Comparison of ENCODE assay signal across 8 cellular contexts in the genomic region with DNA sequence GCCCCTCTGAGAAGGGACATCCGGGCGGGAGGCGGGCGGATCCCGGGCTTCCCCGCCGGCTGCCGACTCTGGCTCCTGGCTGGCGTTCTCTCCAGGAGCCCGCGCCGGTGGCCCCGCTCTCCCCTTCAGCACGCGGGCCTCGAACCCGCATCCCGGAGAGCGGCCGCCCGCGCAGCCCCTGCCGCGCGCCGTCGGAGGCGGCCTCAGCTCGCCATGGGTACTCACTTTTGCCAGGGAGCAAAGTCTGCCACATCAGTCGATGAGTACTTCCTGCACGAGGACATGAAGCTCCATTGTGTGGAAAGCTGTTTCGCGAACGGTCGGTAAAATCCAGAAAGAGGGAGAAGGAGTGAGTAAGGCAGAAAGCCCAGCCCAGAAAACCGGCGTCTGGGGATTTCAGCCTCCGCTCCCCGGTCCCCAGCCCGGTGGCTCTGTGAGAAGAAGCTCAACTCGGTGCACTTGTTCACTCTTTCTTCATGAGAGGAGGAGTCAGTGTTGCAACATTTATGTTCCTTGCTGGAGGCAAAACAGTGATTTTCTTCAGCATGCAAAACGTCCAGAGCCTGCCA. TPM values are rescaled to one million over a fixed set of nuclear protein-coding genes. Genes with fewer than 3 reads are reported as not detected.
DNase-seq lines count a peak whose midpoint lies in the region; ATAC-seq, FAIRE-seq and TF ChIP-seq lines count a peak whose summit lies in the region.

PRLR (minus strand) TSS at position 445 of the 569 bp plus-strand sequence. CDS start 140,867 bp downstream, outside the sequence.

- H3K4me1 ChIP-seq in iPS DF 6.9 (ENCODE audit: control insufficient read depth, insufficient read depth, low read length), result no peaks in the 10 kb centered on the region
- H3K4me1 ChIP-seq in sigmoid colon, result peaks cover 0 to 19% (median 14%) of the 10 kb centered on the region in 4 donors

- peak; percentile 28 for ATAC-seq in GM19043 (IDR thresholded peaks at IDR 0.05; ENCODE audit: low read depth, unreplicated experiment)
- ATAC-seq in activated naive CD8-positive, alpha-beta T cell treated with anti-CD3 and anti-CD28 coated beads, Interleukin-2, amount 50 U/mL, for 24 hours, result no peak
- ATAC-seq in HG03521 (IDR thresholded peaks at IDR 0.05; ENCODE audit: unreplicated experiment), result no peak

- H3K4me1 Mint-ChIP-seq in activated naive CD8-positive, alpha-beta T cell treated with anti-CD3 and anti-CD28 coated beads, Interleukin-2, amount 50 U/mL, for 24 hours, result peaks cover 7% of the 10 kb centered on the region

- H3K27ac Mint-ChIP-seq in activated naive CD8-positive, alpha-beta T cell treated with anti-CD3 and anti-CD28 coated beads, Interleukin-2, amount 50 U/mL, for 24 hours, result no peak within 1 kb of the TSS

- peak within 1 kb of the TSS; percentile 38; the same call in 1 of the 2 replicates for H3K4me3 ChIP-seq in iPS DF 6.9 (ENCODE audit: low read length)
- peak within 1 kb of the TSS; percentile 27 to 50 (median 44) for H3K4me3 ChIP-seq in sigmoid colon

- H3K4me3 Mint-ChIP-seq in activated naive CD8-positive, alpha-beta T cell treated with anti-CD3 and anti-CD28 coated beads, Interleukin-2, amount 50 U/mL, for 24 hours, result peak within 1 kb of the TSS; percentile 64

- no peaks in the 10 kb centered on the region for H3K36me3 ChIP-seq in iPS DF 6.9 (ENCODE audit: control insufficient read depth, insufficient read depth, low read length)
- no peaks in the 10 kb centered on the region for H3K36me3 ChIP-seq in sigmoid colon

- no peak within 1 kb of the TSS for H3K27ac ChIP-seq in iPS DF 6.9 (ENCODE audit: low read length)
- H3K27ac ChIP-seq in sigmoid colon, result peak within 1 kb of the TSS in 2 of 4 donors; percentile 12 to 21

- H3K9me3 Mint-ChIP-seq in activated naive CD8-positive, alpha-beta T cell treated with anti-CD3 and anti-CD28 coated beads, Interleukin-2, amount 50 U/mL, for 24 hours, result no peaks in the 10 kb centered on the region

- DNase-seq in AG08396 (ENCODE audit: low spot score) (peak; percentile 33), HTR-8/SVneo (ENCODE audit: insufficient read length, low spot score) (no peak), iPS DF 6.9 (ENCODE audit: low read depth, low spot score) (no peak), sigmoid colon (peak; percentile 78), A172 (ENCODE audit: low spot score) (no peak)
- no peak for DNase-seq in activated naive CD8-positive, alpha-beta T cell treated with anti-CD3 and anti-CD28 coated beads, Interleukin-2, amount 50 U/mL, for 24 hours

- intact Hi-C loops in sigmoid colon (cut with DNase I), result no loop called here

- no peak for TF ChIP-seq POLR2A in sigmoid colon (IDR thresholded peaks at IDR 0.05)

- H3K27me3 Mint-ChIP-seq in activated naive CD8-positive, alpha-beta T cell treated with anti-CD3 and anti-CD28 coated beads, Interleukin-2, amount 50 U/mL, for 24 hours, result peaks cover 64% of the 10 kb centered on the region

- no peak for TF ChIP-seq EP300 in sigmoid colon (IDR thresholded peaks at IDR 0.05)

- no peaks in the 10 kb centered on the region for H3K9me3 ChIP-seq in iPS DF 6.9 (ENCODE audit: control insufficient read depth, insufficient read depth, low read length)
- no peaks in the 10 kb centered on the region for H3K9me3 ChIP-seq in sigmoid colon

- no peaks in the 10 kb centered on the region for H3K27me3 ChIP-seq in iPS DF 6.9 (ENCODE audit: control insufficient read depth, insufficient read depth, low read length)
- H3K27me3 ChIP-seq in sigmoid colon, result peaks cover 0 to 46% (median 29%) of the 10 kb centered on the region in 3 donors

- no CpG with 5 or more reads among the region's 42 CpGs for WGBS in iPS DF 6.9 (ENCODE audit: insufficient coverage, insufficient read length)
- WGBS in sigmoid colon, 2 donors, result 1 to 2% methylated on average over 42 of the region's 42 CpGs

- no peaks in the 10 kb centered on the region for H3K36me3 Mint-ChIP-seq in activated naive CD8-positive, alpha-beta T cell treated with anti-CD3 and anti-CD28 coated beads, Interleukin-2, amount 50 U/mL, for 24 hours (ENCODE audit: low read depth)

- TF ChIP-seq CTCF in sigmoid colon (IDR thresholded peaks at IDR 0.05), result no peak

- peak; percentile 33 for FAIRE-seq in HTR-8/SVneo (lab: Jason Lieb, UNC)

RNA-seq across cellular contexts. Expression of gene PRLR, which starts in this region (rescaled TPM):
- total RNA-seq in sigmoid colon, result 1 to 10 TPM in 1 of 4 donors, under 1 TPM in 3; 0.71 to 1.9 (median 0.89) TPM
- 1 to 10 TPM in 2 of 3 donors, under 1 TPM in 1; 0.60 to 1.6 (median 1.2) TPM for polyA plus RNA-seq in sigmoid colon
- 0.36 TPM in 1 of 2 replicates, not detected in the other for total RNA-seq in A172 (2014; rRNA removed; shearing (Covaris generic))

Comparison
In these comparisons a context has a peak if more than half of its experiments do, and no peak if none do; other contexts are left out.
1. DNase-seq: peak in AG08396 (single experiment) and sigmoid colon (single experiment); none in HTR-8/SVneo (single experiment), activated naive CD8-positive, alpha-beta T cell treated with anti-CD3 and anti-CD28 coated beads, Interleukin-2, amount 50 U/mL, for 24 hours (single experiment), iPS DF 6.9 (single experiment) and A172 (single experiment).